In the genomic region with DNA sequence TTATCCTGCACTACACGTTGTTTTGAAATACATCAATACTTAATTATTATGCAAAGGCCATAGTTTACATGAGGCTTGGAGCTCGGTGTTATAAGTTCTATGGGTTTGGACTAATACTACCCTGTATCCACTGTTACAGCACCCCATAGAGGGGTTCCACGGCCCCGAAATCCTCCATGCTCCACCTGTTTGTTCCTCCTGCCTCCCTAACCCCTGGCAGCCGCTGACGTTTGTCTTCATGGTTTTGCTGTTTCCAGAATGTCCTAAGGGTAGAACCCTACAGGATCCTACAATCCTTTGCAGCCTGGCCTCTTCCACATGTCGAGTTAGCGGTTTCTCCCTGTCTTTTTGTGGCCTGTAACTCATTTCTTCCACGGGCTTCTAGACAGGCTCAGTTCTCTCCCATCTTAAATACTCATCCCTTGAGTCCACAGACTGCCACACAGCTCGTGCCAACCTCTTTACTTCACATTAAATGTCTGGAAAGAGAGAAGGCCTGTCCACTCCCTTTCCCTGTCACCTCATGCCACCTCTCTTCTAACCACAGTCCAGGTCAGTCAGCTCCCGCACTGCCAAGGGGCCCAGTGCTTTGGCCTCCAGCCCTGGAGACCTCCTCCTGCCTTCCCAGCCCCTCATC, we compare ENCODE assay signal across 14 cellular contexts. TPM values are rescaled to one million over a fixed set of nuclear protein-coding genes. Genes with fewer than 3 reads are reported as not detected.
A peak's percentile ranks its signal among the peaks of the same experiment; 100 is the strongest.
DNase-seq lines count a peak whose midpoint lies in the region; ATAC-seq and TF ChIP-seq lines count a peak whose summit lies in the region.
"Had no signal": no experiment of that assay in that cellular context is flagged by ENCODE, and none has a peak within 500 bp of the region (broad histone marks: within the 10 kb centered on the region; RNA-seq: fewer than 3 reads in every experiment).

No MANE protein-coding gene starts in this region.

- no peaks in the 10 kb centered on the region for H3K9me3 ChIP-seq in esophagus muscularis mucosa
- H3K9me3 ChIP-seq in sigmoid colon: no peaks in the 10 kb centered on the region
- H3K9me3 ChIP-seq: tibial artery had no signal

- H3K4me3 ChIP-seq in esophagus muscularis mucosa: no peak overlapping the region
- no peak overlapping the region for H3K4me3 ChIP-seq in sigmoid colon
- H3K4me3 ChIP-seq: tibial artery had no signal

- DNase-seq in activated effector memory CD4-positive, alpha-beta T cell treated with anti-CD3 and anti-CD28 coated beads, Interleukin-2, amount 50 U/mL, for 16 hours: peak; percentile 53
- no peak for DNase-seq in activated effector memory CD4-positive, alpha-beta T cell treated with Interleukin-2 at 50 U/mL for 16 hours
- DNase-seq in NCI-H69 (lab: John Stamatoyannopoulos, UW) (peak; percentile 36), esophagus muscularis mucosa (ENCODE audit: extremely low spot score) (peak; percentile 86), sigmoid colon (peak; percentile 34), RPMI8226 (no peak)
- DNase-seq: foreskin fibroblast, tibial artery had no signal

- H3K4me1 ChIP-seq in esophagus muscularis mucosa: no peaks in the 10 kb centered on the region
- no peaks in the 10 kb centered on the region for H3K4me1 ChIP-seq in sigmoid colon
- H3K4me1 ChIP-seq: parathyroid adenoma had no signal

- intact Hi-C loops in esophagus muscularis mucosa (cut with DNase I) (no loop called here), sigmoid colon (cut with DNase I) (no loop called here)

- TF ChIP-seq POLR2A in esophagus muscularis mucosa (IDR thresholded peaks at IDR 0.05; ENCODE audit: low read depth): no peak
- TF ChIP-seq POLR2A in sigmoid colon (IDR thresholded peaks at IDR 0.05): no peak

- H3K27me3 ChIP-seq in esophagus muscularis mucosa (peaks cover 0 to 63% (median 0%) of the 10 kb centered on the region in 4 donors), sigmoid colon (peaks cover 0 to 6% (median 4%) of the 10 kb centered on the region in 3 donors)

- no peak for TF ChIP-seq EP300 in esophagus muscularis mucosa (IDR thresholded peaks at IDR 0.05)
- TF ChIP-seq EP300 in sigmoid colon (IDR thresholded peaks at IDR 0.05): no peak

- TF ChIP-seq CTCF in esophagus muscularis mucosa (IDR thresholded peaks at IDR 0.05) (no peak), sigmoid colon (IDR thresholded peaks at IDR 0.05) (no peak)

- H3K36me3 ChIP-seq in esophagus muscularis mucosa: no peaks in the 10 kb centered on the region
- H3K36me3 ChIP-seq in sigmoid colon: no peaks in the 10 kb centered on the region
- H3K36me3 ChIP-seq: tibial artery had no signal

- H3K27ac ChIP-seq in esophagus muscularis mucosa (replicated peaks in 1 of 4) (no peak overlapping the region), sigmoid colon (no peak overlapping the region)
- H3K27ac ChIP-seq: parathyroid adenoma, tibial artery had no signal

- no peak for ATAC-seq in GM21423 (IDR thresholded peaks at IDR 0.05; ENCODE audit: unreplicated experiment)
- ATAC-seq in GM18520 (IDR thresholded peaks at IDR 0.05; ENCODE audit: unreplicated experiment): no peak

- WGBS in esophagus muscularis mucosa: 72% methylated on average over 11 of the region's 11 CpGs
- 81 to 85% methylated on average over 11 of the region's 11 CpGs for WGBS in sigmoid colon, 2 donors

RNA-seq across cellular contexts. Expression of a gene that starts 42.4 kb away (rescaled TPM):
- total RNA-seq in esophagus muscularis mucosa: 1 to 10 TPM in 1 of 4 donors, not detected in 3; 1.3 TPM
- total RNA-seq in sigmoid colon: not detected
- polyA plus RNA-seq in sigmoid colon: under 1 TPM in 1 of 3 donors, not detected in 2; 0.17 TPM
- total RNA-seq: astrocyte, mesenteric fat pad had no signal

RNA-seq across cellular contexts. Expression of a gene that starts 53.0 kb away (rescaled TPM):
- total RNA-seq in esophagus muscularis mucosa (not detected), sigmoid colon (not detected)
- polyA plus RNA-seq in sigmoid colon: 10 to 100 TPM in 1 of 3 donors, under 1 TPM in 1, not detected in 1; 0.73 to 51.7 TPM
- total RNA-seq: astrocyte, M059J had no signal

RNA-seq across cellular contexts. Expression of a gene that starts 56.4 kb away (rescaled TPM):
- under 1 TPM in 3 of 4 donors, not detected in 1; 0.32 to 0.83 (median 0.42) TPM for total RNA-seq in esophagus muscularis mucosa
- under 1 TPM in 2 of 4 donors, not detected in 2; 0.28 to 0.33 TPM for total RNA-seq in sigmoid colon
- polyA plus RNA-seq in sigmoid colon: 1 to 10 TPM; 1.2 to 4.8 (median 1.4) TPM
- total RNA-seq: astrocyte, M059J had no signal

Comparison
In these comparisons a context has a peak if more than half of its experiments do, and no peak if none do; other contexts are left out.
1. DNase-seq: peak in activated effector memory CD4-positive, alpha-beta T cell treated with anti-CD3 and anti-CD28 coated beads, Interleukin-2, amount 50 U/mL, for 16 hours (single experiment), NCI-H69 (single experiment), esophagus muscularis mucosa (single experiment) and sigmoid colon (single experiment); none in activated effector memory CD4-positive, alpha-beta T cell treated with Interleukin-2 at 50 U/mL for 16 hours (single experiment) and RPMI8226 (single experiment).